8 cellular contexts compared by ENCODE assay signal in genomic region chr15:44427756-44428724, GRCh38. TPM values are rescaled to one million over a fixed set of nuclear protein-coding genes. Genes with fewer than 3 reads are reported as not detected.
A peak's percentile ranks its signal among the peaks of the same experiment; 100 is the strongest.
DNase-seq lines count a peak whose midpoint lies in the region; ATAC-seq and TF ChIP-seq lines count a peak whose summit lies in the region.

No MANE protein-coding gene starts in this region.

- peak overlapping the region; percentile 95 for H3K27ac ChIP-seq in suprapubic skin

- DNase-seq in AG09319 (ENCODE audit: extremely low read depth, low read depth), result peak; percentile 8
- DNase-seq in NCI-H748 (lab: John Stamatoyannopoulos, UW; ENCODE audit: unreplicated experiment), result peak; percentile 85
- peak; percentile 72 to 76 for DNase-seq in cardiac fibroblast (ENCODE audit: low read depth in 2 of 2)
- DNase-seq in left kidney (ENCODE audit: low read depth, low spot score), result peak; percentile 88
- no peak for DNase-seq in suprapubic skin (ENCODE audit: low spot score in 2 of 2)
- DNase-seq in C1 segment of cervical spinal cord (lab: John Stamatoyannopoulos, UW), result no peak

- peak overlapping the region; percentile 83 to 93 for H3K4me3 ChIP-seq in cardiac fibroblast (replicated peaks in 1 of 2; ENCODE audit: low read depth in 2 of 2, low read length in 2 of 2)
- peak overlapping the region; percentile 91 for H3K4me3 ChIP-seq in suprapubic skin

- H3K4me1 ChIP-seq in suprapubic skin, result peaks cover 32% of the 10 kb centered on the region

- ATAC-seq in GM18498 (IDR thresholded peaks at IDR 0.05; ENCODE audit: unreplicated experiment) (peak; percentile 19), HG03066 (IDR thresholded peaks at IDR 0.05; ENCODE audit: low read depth, unreplicated experiment) (peak; percentile 10)

- peaks cover 2% of the 10 kb centered on the region for H3K36me3 ChIP-seq in suprapubic skin

- TF ChIP-seq EP300 in suprapubic skin (IDR thresholded peaks at IDR 0.05), result no peak

- no peak for TF ChIP-seq POLR2A in suprapubic skin (IDR thresholded peaks at IDR 0.05)

- under 1% methylated on average over 27 of the region's 27 CpGs for whole genome bisulfite sequencing in suprapubic skin

- H3K27me3 ChIP-seq in suprapubic skin, result no peaks in the 10 kb centered on the region

- no peaks in the 10 kb centered on the region for H3K9me3 ChIP-seq in suprapubic skin

- TF ChIP-seq CTCF in AG09319 (IDR thresholded peaks at IDR 0.05; ENCODE audit: low read depth, low read length) (no peak), cardiac fibroblast (IDR thresholded peaks at IDR 0.05; ENCODE audit: low read depth, low read length) (no peak), suprapubic skin (IDR thresholded peaks at IDR 0.05) (no peak)

RNA-seq across cellular contexts. Expression of gene CTDSPL2, which starts 0.6 kb away (rescaled TPM):
- 10 to 100 TPM; 40.0 to 75.4 (median 50.0) TPM for total RNA-seq in suprapubic skin

Comparison
In these comparisons a context has a peak if more than half of its experiments do, and no peak if none do; other contexts are left out.
1. DNase-seq: peak in AG09319 (single experiment), NCI-H748 (single experiment), cardiac fibroblast (2 of 2) and left kidney (single experiment); none in suprapubic skin (0 of 2) and C1 segment of cervical spinal cord (0 of 14).